20 cellular contexts compared by ENCODE assay signal in genomic region chr14:89586258-89587127, GRCh38.
A peak's percentile ranks its signal among the peaks of the same experiment; 100 is the strongest.
DNase-seq lines count a peak whose midpoint lies in the region; ATAC-seq and TF ChIP-seq lines count a peak whose summit lies in the region.
"Had no signal": no experiment of that assay in that cellular context is flagged by ENCODE, and none has a peak within 500 bp of the region (broad histone marks: within the 10 kb centered on the region; RNA-seq: fewer than 3 reads in every experiment).

No MANE protein-coding gene starts in this region.

- H3K36me3 ChIP-seq in left ventricle myocardium inferior = peaks cover 1% of the 10 kb centered on the region
- H3K36me3 ChIP-seq: neural progenitor cell, right atrium auricular region had no signal

- H3K36me3 Mint-ChIP-seq in T-helper 2 cell treated with Interferon-gamma antibody and Interleukin-4, amounts not matched to agents 5 μg/mL and 100 μg/mL, for 36 hours (ENCODE audit: low read depth) = peaks cover 64% of the 10 kb centered on the region
- peaks cover 6% of the 10 kb centered on the region for H3K36me3 Mint-ChIP-seq in effector memory CD8-positive, alpha-beta T cell (ENCODE audit: insufficient read depth)
- H3K36me3 Mint-ChIP-seq in stimulated activated naive B cell treated with anti-CD40 and anti-IgM and Interleukin-4, amounts not matched to agents 10 μg/mL and 1 μg/mL and 100 μg/mL, for 72 hours = peaks cover 34 to 61% of the 10 kb centered on the region in 2 donors

- peak; percentile 44 for ATAC-seq in Right ventricle myocardium inferior
- ATAC-seq in effector memory CD8-positive, alpha-beta T cell (replicated peaks) = peak; percentile 75
- ATAC-seq in stimulated activated naive B cell treated with anti-CD40 and anti-IgM and Interleukin-4, amounts not matched to agents 10 μg/mL and 1 μg/mL and 100 μg/mL, for 72 hours (replicated peaks) = no peak
- ATAC-seq: GM12878, Panc1 had no signal

- DNase-seq in Right ventricle myocardium inferior (ENCODE audit: missing footprints) = no peak
- no peak for DNase-seq in left ventricle myocardium inferior
- peak; percentile 20 for DNase-seq in T-helper 2 cell treated with Interferon-gamma antibody and Interleukin-4, amounts not matched to agents 5 μg/mL and 100 μg/mL, for 36 hours (ENCODE audit: low spot score)
- no peak for DNase-seq in effector memory CD8-positive, alpha-beta T cell
- DNase-seq in stimulated activated naive B cell treated with anti-CD40 and anti-IgM and Interleukin-4, amounts not matched to agents 10 μg/mL and 1 μg/mL and 100 μg/mL, for 72 hours = no peak
- no peak for DNase-seq in anterior cingulate cortex (lab: John Stamatoyannopoulos, UW)
- DNase-seq in NCI-H187 (lab: John Stamatoyannopoulos, UW) = no peak
- DNase-seq in occipital lobe (lab: John Stamatoyannopoulos, UW) = no peak
- DNase-seq: dermis blood vessel endothelial cell, glutamatergic neuron, mammary epithelial cell, NCI-H1092, NCI-H2171, NCI-H82, testis had no signal

- peaks cover 9% of the 10 kb centered on the region for H3K9me3 Mint-ChIP-seq in T-helper 2 cell treated with Interferon-gamma antibody and Interleukin-4, amounts not matched to agents 5 μg/mL and 100 μg/mL, for 36 hours
- H3K9me3 Mint-ChIP-seq in effector memory CD8-positive, alpha-beta T cell = no peaks in the 10 kb centered on the region
- H3K9me3 Mint-ChIP-seq in stimulated activated naive B cell treated with anti-CD40 and anti-IgM and Interleukin-4, amounts not matched to agents 10 μg/mL and 1 μg/mL and 100 μg/mL, for 72 hours = peaks cover 2 to 10% of the 10 kb centered on the region in 2 donors

- peak overlapping the region; percentile 20 for H3K4me3 Mint-ChIP-seq in T-helper 2 cell treated with Interferon-gamma antibody and Interleukin-4, amounts not matched to agents 5 μg/mL and 100 μg/mL, for 36 hours
- H3K4me3 Mint-ChIP-seq in effector memory CD8-positive, alpha-beta T cell = no peak overlapping the region
- no peak overlapping the region for H3K4me3 Mint-ChIP-seq in stimulated activated naive B cell treated with anti-CD40 and anti-IgM and Interleukin-4, amounts not matched to agents 10 μg/mL and 1 μg/mL and 100 μg/mL, for 72 hours
- H3K4me3 Mint-ChIP-seq: neural progenitor cell had no signal

- intact Hi-C loops in Right ventricle myocardium inferior (cut with DNase I) = no loop called here
- intact Hi-C loops in left ventricle myocardium inferior (cut with micrococcal nuclease) = no loop called here

- H3K4me1 ChIP-seq in left ventricle myocardium inferior = peaks cover 31% of the 10 kb centered on the region
- H3K4me1 ChIP-seq: neural progenitor cell, right atrium auricular region, testis had no signal

- no peak overlapping the region for H3K27ac ChIP-seq in left ventricle myocardium inferior (replicated peaks)
- H3K27ac ChIP-seq: neural progenitor cell, right atrium auricular region, testis, VCaP had no signal

- H3K4me3 ChIP-seq in left ventricle myocardium inferior = no peak overlapping the region
- H3K4me3 ChIP-seq: GM12878, neural progenitor cell, right atrium auricular region, testis had no signal

- H3K27me3 ChIP-seq in left ventricle myocardium inferior (ENCODE audit: low read depth) = no peaks in the 10 kb centered on the region
- H3K27me3 ChIP-seq: neural progenitor cell, right atrium auricular region, testis had no signal

- H3K27me3 Mint-ChIP-seq in T-helper 2 cell treated with Interferon-gamma antibody and Interleukin-4, amounts not matched to agents 5 μg/mL and 100 μg/mL, for 36 hours (ENCODE audit: low read depth) = no peaks in the 10 kb centered on the region
- no peaks in the 10 kb centered on the region for H3K27me3 Mint-ChIP-seq in effector memory CD8-positive, alpha-beta T cell
- no peaks in the 10 kb centered on the region for H3K27me3 Mint-ChIP-seq in stimulated activated naive B cell treated with anti-CD40 and anti-IgM and Interleukin-4, amounts not matched to agents 10 μg/mL and 1 μg/mL and 100 μg/mL, for 72 hours

- H3K4me1 Mint-ChIP-seq in T-helper 2 cell treated with Interferon-gamma antibody and Interleukin-4, amounts not matched to agents 5 μg/mL and 100 μg/mL, for 36 hours (ENCODE audit: low read depth) = peaks cover 49% of the 10 kb centered on the region
- H3K4me1 Mint-ChIP-seq in effector memory CD8-positive, alpha-beta T cell (ENCODE audit: low read depth in 2 of 2) = peaks cover 44 to 69% of the 10 kb centered on the region in 2 donors
- H3K4me1 Mint-ChIP-seq in stimulated activated naive B cell treated with anti-CD40 and anti-IgM and Interleukin-4, amounts not matched to agents 10 μg/mL and 1 μg/mL and 100 μg/mL, for 72 hours = peaks cover 43 to 74% of the 10 kb centered on the region in 2 donors
- H3K4me1 Mint-ChIP-seq: neural progenitor cell had no signal

- TF ChIP-seq CTCF in left ventricle myocardium inferior (IDR thresholded peaks at IDR 0.05; ENCODE audit: borderline replicate concordance) = no peak

- H3K9me3 ChIP-seq in left ventricle myocardium inferior (replicated peaks) = no peaks in the 10 kb centered on the region
- H3K9me3 ChIP-seq: right atrium auricular region, testis had no signal

- no peak overlapping the region for H3K27ac Mint-ChIP-seq in T-helper 2 cell treated with Interferon-gamma antibody and Interleukin-4, amounts not matched to agents 5 μg/mL and 100 μg/mL, for 36 hours
- peak overlapping the region in 1 of 2 donors; percentile 59 for H3K27ac Mint-ChIP-seq in effector memory CD8-positive, alpha-beta T cell
- H3K27ac Mint-ChIP-seq in stimulated activated naive B cell treated with anti-CD40 and anti-IgM and Interleukin-4, amounts not matched to agents 10 μg/mL and 1 μg/mL and 100 μg/mL, for 72 hours = peak overlapping the region; percentile 11
- H3K27ac Mint-ChIP-seq: neural progenitor cell had no signal

Comparison
In these comparisons a context has a peak if more than half of its experiments do, and no peak if none do; other contexts are left out.
1. ATAC-seq: peak in Right ventricle myocardium inferior (single experiment) and effector memory CD8-positive, alpha-beta T cell (single experiment); none in stimulated activated naive B cell treated with anti-CD40 and anti-IgM and Interleukin-4, amounts not matched to agents 10 μg/mL and 1 μg/mL and 100 μg/mL, for 72 hours (0 of 2).